Comparison of ENCODE assay signal across 21 cellular contexts in genomic region chr3:181998828-181999227, GRCh38.
"Had no signal": no experiment of that assay in that cellular context is flagged by ENCODE, and none has a peak within 500 bp of the region (broad histone marks: within the 10 kb centered on the region; RNA-seq: fewer than 3 reads in every experiment).

No MANE protein-coding gene starts in this region.

- DNase-seq: activated CD4-positive, alpha-beta T cell treated with anti-CD3 and anti-CD28 coated beads for 48 hours; activated CD8-positive, alpha-beta memory T cell treated with anti-CD3 and anti-CD28 coated beads for 24 hours; activated naive CD4-positive, alpha-beta T cell treated with anti-CD3 and anti-CD28 coated beads for 36 hours; activated T-cell treated with anti-CD3 and anti-CD28 coated beads for 4 hours; effector CD4-positive, alpha-beta T cell; foreskin melanocyte; heart left ventricle; mammary epithelial cell; mucosa of descending colon; naive thymus-derived CD8-positive, alpha-beta T cell; nucleus accumbens; right cardiac atrium; stimulated activated naive B cell treated with anti-CD40 and anti-IgM and Interleukin-4, amounts not matched to agents 10 μg/mL and 1 μg/mL and 100 μg/mL, for 72 hours; transverse colon had no signal

- ATAC-seq: activated T-helper 17 cell treated with anti-CD3 and anti-CD28 coated beads, Interleukin-2, amount 50 U/mL, for 72 hours; heart left ventricle; mucosa of descending colon; naive thymus-derived CD8-positive, alpha-beta T cell; right cardiac atrium; WTC11 had no signal

- FAIRE-seq: astrocyte, colon, endothelial cell of umbilical vein, islet of Langerhans had no signal

- H3K9me3 ChIP-seq: heart left ventricle, mucosa of descending colon, transverse colon had no signal

- H3K4me1 ChIP-seq: heart left ventricle, transverse colon had no signal

- H3K27me3 ChIP-seq: cardiac muscle cell, heart left ventricle, transverse colon had no signal

- H3K27ac ChIP-seq: cardiac muscle cell, heart left ventricle, transverse colon had no signal

- H3K4me3 ChIP-seq: cardiac muscle cell, heart left ventricle, mucosa of descending colon, transverse colon had no signal

- H3K36me3 ChIP-seq: cardiac muscle cell, heart left ventricle, transverse colon had no signal
